ENCODE assay signal across 35 cellular contexts in the genomic region with DNA sequence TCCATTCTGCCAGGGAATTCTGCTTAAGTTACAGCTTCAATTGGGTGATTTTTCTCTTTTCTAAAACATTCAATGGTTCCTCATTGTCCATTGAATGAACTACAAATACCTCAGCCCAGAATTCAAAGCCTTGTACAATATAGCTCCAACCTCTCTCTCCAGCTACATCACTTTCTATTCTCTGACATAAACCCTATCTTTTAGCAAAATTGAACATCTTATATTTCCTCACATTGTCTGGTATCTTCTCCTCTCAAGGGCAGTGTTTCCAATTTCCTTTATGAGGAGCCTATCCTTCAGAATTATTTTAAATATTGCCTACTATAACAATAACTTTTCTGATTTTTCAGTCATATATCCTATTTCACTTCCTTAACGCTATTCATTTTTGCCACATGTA.
"Had no signal": no experiment of that assay in that cellular context is flagged by ENCODE, and none has a peak within 500 bp of the region (broad histone marks: within the 10 kb centered on the region; RNA-seq: fewer than 3 reads in every experiment).

No MANE protein-coding gene starts in this region.

- FAIRE-seq: astrocyte, TTC549 had no signal

- H3K4me3 Mint-ChIP-seq: activated B cell treated with CpG ODN at 0.5 μM for 24 hours; activated CD4-positive, alpha-beta memory T cell treated with anti-CD3 and anti-CD28 coated beads for 36 hours; activated CD4-positive, alpha-beta T cell treated with anti-CD3 and anti-CD28 coated beads, Interleukin-2, amount 10 ng/mL, durations not matched to agents 24 days and 14 days; activated CD8-positive, alpha-beta T cell treated with anti-CD3 and anti-CD28 coated beads for 36 hours; activated naive CD4-positive, alpha-beta T cell treated with anti-CD3 and anti-CD28 coated beads for 36 hours; activated naive CD8-positive, alpha-beta T cell treated with anti-CD3 and anti-CD28 coated beads for 36 hours; activated T-cell treated with anti-CD3 and anti-CD28 coated beads, Interleukin-2, amount 50 U/mL, for 4 hours; activated T-cell treated with anti-CD3 and anti-CD28 coated beads, Interleukin-2, amount 50 U/mL, for 72 hours; activated T-helper 1 cell treated with anti-CD3 and anti-CD28 coated beads, Interleukin-12 subunit alpha, Interleukin-12 subunit beta, Interleukin-2, Interleukin-4 antibody, amounts not matched to agents 30 ng/mL and 10 ng/mL and 1 ng/mL, durations not matched to agents 14 hours and 24 hours and 36 hours; activated T-helper 17 cell treated with anti-CD3 and anti-CD28 coated beads, Interleukin-2, amount 50 U/mL, for 72 hours; T-helper 1 cell treated with Interleukin-12 subunit alpha and Interleukin-12 subunit beta and Interleukin-4 antibody, amounts not matched to agents 30 μg/mL and 1 μg/mL, for 36 hours; T-helper 2 cell treated with Interferon-gamma antibody and Interleukin-4, amounts not matched to agents 5 μg/mL and 100 μg/mL, for 36 hours had no signal

- DNase-seq: activated B cell treated with CpG ODN at 0.5 μM for 24 hours; activated CD4-positive, alpha-beta memory T cell treated with anti-CD3 and anti-CD28 coated beads for 36 hours; activated CD4-positive, alpha-beta T cell treated with anti-CD3 and anti-CD28 coated beads for 4 hours; activated CD4-positive, alpha-beta T cell treated with anti-CD3 and anti-CD28 coated beads, Interleukin-2, amount 10 ng/mL, durations not matched to agents 24 days and 14 days; activated CD4-positive, alpha-beta T cell treated with anti-CD3 and anti-CD28 coated beads, Interleukin-2, amount 50 U/mL, for 1 hour; activated CD4-positive, alpha-beta T cell treated with anti-CD3 and anti-CD28 coated beads, Interleukin-2, amount 50 U/mL, for 4 hours; activated CD4-positive, CD25-positive, alpha-beta regulatory T cell treated with anti-CD3 and anti-CD28 coated beads, Interleukin-2, amount 50 U/mL, for 72 hours; activated CD8-positive, alpha-beta memory T cell treated with anti-CD3 and anti-CD28 coated beads, Interleukin-2, amount 50 U/mL, for 4 hours; activated effector memory CD4-positive, alpha-beta T cell treated with anti-CD3 and anti-CD28 coated beads, Interleukin-2, amount 50 U/mL, for 16 hours; activated gamma-delta T cell treated with Interleukin-2 at 50 U/mL for 16 hours; activated naive CD4-positive, alpha-beta T cell; activated naive CD4-positive, alpha-beta T cell treated with anti-CD3 and anti-CD28 coated beads, Interleukin-2, amount 50 U/mL, for 16 hours; activated naive CD8-positive, alpha-beta T cell treated with anti-CD3 and anti-CD28 coated beads for 36 hours; activated T-cell treated with anti-CD3 and anti-CD28 coated beads for 4 hours; activated T-cell treated with anti-CD3 and anti-CD28 coated beads, Interleukin-2, amount 50 U/mL, for 1 hour; activated T-cell treated with anti-CD3 and anti-CD28 coated beads, Interleukin-2, amount 50 U/mL, for 4 hours; amniotic stem cell; aorta; central memory CD4-positive, alpha-beta T cell; T-helper 9 cell had no signal

- H3K4me3 ChIP-seq: adrenal gland, body of pancreas, breast epithelium had no signal

- H3K4me1 ChIP-seq: adrenal gland, body of pancreas, breast epithelium had no signal

- H3K9me3 Mint-ChIP-seq: activated CD4-positive, alpha-beta memory T cell treated with anti-CD3 and anti-CD28 coated beads for 36 hours; activated CD4-positive, alpha-beta T cell treated with anti-CD3 and anti-CD28 coated beads, Interleukin-2, amount 10 ng/mL, durations not matched to agents 24 days and 14 days; activated naive CD4-positive, alpha-beta T cell treated with anti-CD3 and anti-CD28 coated beads for 36 hours; activated naive CD4-positive, alpha-beta T cell treated with anti-CD3 and anti-CD28 coated beads, Interleukin-2, amount 50 U/mL, for 72 hours; activated naive CD8-positive, alpha-beta T cell treated with anti-CD3 and anti-CD28 coated beads for 36 hours; activated T-helper 17 cell treated with anti-CD3 and anti-CD28 coated beads, Interleukin-2, amount 50 U/mL, for 72 hours; T-helper 1 cell treated with Interleukin-12 subunit alpha and Interleukin-12 subunit beta and Interleukin-4 antibody, amounts not matched to agents 30 μg/mL and 1 μg/mL, for 36 hours; T-helper 2 cell treated with Interferon-gamma antibody and Interleukin-4, amounts not matched to agents 5 μg/mL and 100 μg/mL, for 36 hours had no signal

- H3K27ac Mint-ChIP-seq: activated B cell treated with CpG ODN at 0.5 μM for 24 hours; activated CD4-positive, alpha-beta memory T cell treated with anti-CD3 and anti-CD28 coated beads for 36 hours; activated CD4-positive, alpha-beta T cell treated with anti-CD3 and anti-CD28 coated beads, Interleukin-2, amount 10 ng/mL, durations not matched to agents 24 days and 14 days; activated CD8-positive, alpha-beta T cell treated with anti-CD3 and anti-CD28 coated beads for 36 hours; activated naive CD4-positive, alpha-beta T cell treated with anti-CD3 and anti-CD28 coated beads for 36 hours; activated naive CD4-positive, alpha-beta T cell treated with anti-CD3 and anti-CD28 coated beads, Interleukin-2, amount 50 U/mL, for 72 hours; activated naive CD8-positive, alpha-beta T cell treated with anti-CD3 and anti-CD28 coated beads for 36 hours; activated T-cell treated with anti-CD3 and anti-CD28 coated beads, Interleukin-2, amount 50 U/mL, for 72 hours; activated T-helper 1 cell treated with anti-CD3 and anti-CD28 coated beads, Interleukin-12 subunit alpha, Interleukin-12 subunit beta, Interleukin-2, Interleukin-4 antibody, amounts not matched to agents 30 ng/mL and 10 ng/mL and 1 ng/mL, durations not matched to agents 14 hours and 24 hours and 36 hours; activated T-helper 17 cell treated with anti-CD3 and anti-CD28 coated beads, Interleukin-2, amount 50 U/mL, for 72 hours; T-helper 1 cell treated with Interleukin-12 subunit alpha and Interleukin-12 subunit beta and Interleukin-4 antibody, amounts not matched to agents 30 μg/mL and 1 μg/mL, for 36 hours; T-helper 2 cell treated with Interferon-gamma antibody and Interleukin-4, amounts not matched to agents 5 μg/mL and 100 μg/mL, for 36 hours had no signal

- H3K27me3 Mint-ChIP-seq: activated B cell treated with CpG ODN at 0.5 μM for 24 hours; activated CD4-positive, alpha-beta memory T cell treated with anti-CD3 and anti-CD28 coated beads for 36 hours; activated CD4-positive, alpha-beta T cell treated with anti-CD3 and anti-CD28 coated beads, Interleukin-2, amount 10 ng/mL, durations not matched to agents 24 days and 14 days; activated CD8-positive, alpha-beta T cell treated with anti-CD3 and anti-CD28 coated beads for 36 hours; activated naive CD8-positive, alpha-beta T cell treated with anti-CD3 and anti-CD28 coated beads for 36 hours had no signal

- ATAC-seq: activated CD8-positive, alpha-beta T cell treated with anti-CD3 and anti-CD28 coated beads for 36 hours; activated naive CD4-positive, alpha-beta T cell treated with anti-CD3 and anti-CD28 coated beads, Interleukin-2, amount 50 U/mL, for 72 hours; activated T-cell treated with anti-CD3 and anti-CD28 coated beads, Interleukin-2, amount 50 U/mL, for 4 hours; activated T-cell treated with anti-CD3 and anti-CD28 coated beads, Interleukin-2, amount 50 U/mL, for 72 hours; activated T-helper 17 cell treated with anti-CD3 and anti-CD28 coated beads, Interleukin-2, amount 50 U/mL, for 72 hours; body of pancreas had no signal

- H3K27ac ChIP-seq: adrenal gland, body of pancreas, brain microvascular endothelial cell, breast epithelium, VCaP had no signal

- H3K36me3 ChIP-seq: adrenal gland, brain microvascular endothelial cell, breast epithelium had no signal

- H3K36me3 Mint-ChIP-seq: activated CD4-positive, alpha-beta memory T cell treated with anti-CD3 and anti-CD28 coated beads for 36 hours; activated naive CD4-positive, alpha-beta T cell treated with anti-CD3 and anti-CD28 coated beads, Interleukin-2, amount 50 U/mL, for 72 hours; activated naive CD8-positive, alpha-beta T cell treated with anti-CD3 and anti-CD28 coated beads for 36 hours had no signal

- H3K27me3 ChIP-seq: adrenal gland, body of pancreas, brain microvascular endothelial cell, breast epithelium had no signal

- H3K9me3 ChIP-seq: adrenal gland, body of pancreas, breast epithelium had no signal

- H3K4me1 Mint-ChIP-seq: activated B cell treated with CpG ODN at 0.5 μM for 24 hours; activated CD4-positive, alpha-beta T cell treated with anti-CD3 and anti-CD28 coated beads, Interleukin-2, amount 10 ng/mL, durations not matched to agents 24 days and 14 days; activated naive CD8-positive, alpha-beta T cell treated with anti-CD3 and anti-CD28 coated beads for 36 hours; activated T-helper 17 cell treated with anti-CD3 and anti-CD28 coated beads, Interleukin-2, amount 50 U/mL, for 72 hours had no signal
